ENCODE assay signal across 22 cellular contexts in the genomic region with DNA sequence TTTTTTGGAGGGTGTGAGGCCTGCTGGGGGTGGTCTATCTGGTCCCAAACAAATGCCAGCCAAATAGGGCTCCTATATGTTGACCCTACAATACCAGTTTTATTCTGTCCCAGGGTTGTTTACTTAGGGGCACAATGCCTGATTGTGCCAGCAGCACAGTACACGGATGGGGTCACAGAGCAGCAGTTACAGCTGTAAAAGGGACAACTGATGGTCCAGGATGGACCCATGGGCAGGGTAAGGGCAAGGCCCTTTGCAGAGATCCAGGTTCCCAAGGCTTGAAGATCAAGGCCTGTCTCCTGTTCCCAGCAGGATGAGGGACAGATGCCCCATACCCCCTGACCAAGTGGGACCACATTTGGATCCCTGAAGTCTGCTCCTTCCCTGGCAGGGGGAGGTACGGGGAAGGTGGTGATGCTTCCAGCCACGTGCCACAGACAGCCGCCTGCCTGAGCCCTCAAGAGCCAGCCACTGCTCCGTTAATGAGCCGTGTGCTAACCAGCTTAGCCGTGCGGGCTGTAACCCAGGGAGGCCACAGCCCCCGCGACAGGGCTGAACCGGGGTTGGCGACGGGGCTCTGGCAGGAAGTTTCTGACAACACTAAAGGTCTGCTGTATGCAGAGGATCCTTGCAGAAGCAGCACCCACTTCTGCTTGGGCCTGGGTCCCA. TPM values are rescaled to one million over a fixed set of nuclear protein-coding genes. Genes with fewer than 3 reads are reported as not detected.
DNase-seq lines count a peak whose midpoint lies in the region; ATAC-seq and TF ChIP-seq lines count a peak whose summit lies in the region.
"Had no signal": no experiment of that assay in that cellular context is flagged by ENCODE, and none has a peak within 500 bp of the region (broad histone marks: within the 10 kb centered on the region; RNA-seq: fewer than 3 reads in every experiment).

No MANE protein-coding gene starts in this region.

- DNase-seq in NCI-H2227 (lab: John Stamatoyannopoulos, UW; ENCODE audit: unreplicated experiment) (peak; percentile 24), NCI-H2227 treated with DMSO at 0.1 percent for 48 hours (lab: John Stamatoyannopoulos, UW) (no peak), NCI-H446 (lab: John Stamatoyannopoulos, UW) (peak; percentile 31 to 69), posterior vena cava (ENCODE audit: low spot score) (peak; percentile 66), gastrocnemius medialis (no peak)
- DNase-seq: activated CD4-positive, alpha-beta memory T cell treated with anti-CD3 and anti-CD28 coated beads, Interleukin-2, amount 10 ng/mL, durations not matched to agents 7 days and 5 days; CD4-positive, CD25-positive, alpha-beta regulatory T cell; effector memory CD8-positive, alpha-beta T cell; kidney; mesenchymal stem cell; MG63; stimulated activated naive CD4-positive, alpha-beta T cell treated with Interleukin-2 at 50 U/mL for 16 hours; upper lobe of right lung had no signal

- no peaks in the 10 kb centered on the region for H3K27me3 ChIP-seq in gastrocnemius medialis
- H3K27me3 ChIP-seq: MG63, upper lobe of right lung had no signal

- TF ChIP-seq POLR2A in gastrocnemius medialis (IDR thresholded peaks at IDR 0.05) = no peak

- H3K4me3 Mint-ChIP-seq in brain = no peak overlapping the region
- H3K4me3 Mint-ChIP-seq: activated CD4-positive, alpha-beta memory T cell treated with anti-CD3 and anti-CD28 coated beads, Interleukin-2, amount 10 ng/mL, durations not matched to agents 7 days and 5 days; activated T-helper 1 cell treated with anti-CD3 and anti-CD28 coated beads, Interleukin-12 subunit alpha, Interleukin-12 subunit beta, Interleukin-2, Interleukin-4 antibody, amounts not matched to agents 30 ng/mL and 10 ng/mL and 1 ng/mL, durations not matched to agents 14 hours and 24 hours and 36 hours; CD4-positive, CD25-positive, alpha-beta regulatory T cell; central memory CD8-positive, alpha-beta T cell; effector memory CD8-positive, alpha-beta T cell; nephron had no signal

- no peak overlapping the region for H3K4me3 ChIP-seq in gastrocnemius medialis
- H3K4me3 ChIP-seq: A549, MG63, upper lobe of right lung had no signal

- intact Hi-C loops in posterior vena cava (cut with DNase I) (no loop called here), gastrocnemius medialis (cut with DNase I; ENCODE audit: low total_unique reads) (no loop called here)

- H3K4me1 Mint-ChIP-seq in brain = peaks cover 56% of the 10 kb centered on the region
- H3K4me1 Mint-ChIP-seq: activated CD4-positive, alpha-beta memory T cell treated with anti-CD3 and anti-CD28 coated beads, Interleukin-2, amount 10 ng/mL, durations not matched to agents 7 days and 5 days; central memory CD8-positive, alpha-beta T cell had no signal

- no peaks in the 10 kb centered on the region for H3K9me3 Mint-ChIP-seq in brain
- H3K9me3 Mint-ChIP-seq: activated CD4-positive, alpha-beta memory T cell treated with anti-CD3 and anti-CD28 coated beads, Interleukin-2, amount 10 ng/mL, durations not matched to agents 7 days and 5 days; activated T-helper 1 cell treated with anti-CD3 and anti-CD28 coated beads, Interleukin-12 subunit alpha, Interleukin-12 subunit beta, Interleukin-2, Interleukin-4 antibody, amounts not matched to agents 30 ng/mL and 10 ng/mL and 1 ng/mL, durations not matched to agents 14 hours and 24 hours and 36 hours; CD4-positive, CD25-positive, alpha-beta regulatory T cell; central memory CD8-positive, alpha-beta T cell; effector memory CD8-positive, alpha-beta T cell; nephron had no signal

- H3K4me1 ChIP-seq in gastrocnemius medialis = no peaks in the 10 kb centered on the region
- H3K4me1 ChIP-seq: upper lobe of right lung had no signal

- H3K36me3 ChIP-seq in gastrocnemius medialis = no peaks in the 10 kb centered on the region
- H3K36me3 ChIP-seq: MG63, upper lobe of right lung had no signal

- peaks cover 5% of the 10 kb centered on the region for H3K27me3 Mint-ChIP-seq in brain
- H3K27me3 Mint-ChIP-seq: activated CD4-positive, alpha-beta memory T cell treated with anti-CD3 and anti-CD28 coated beads, Interleukin-2, amount 10 ng/mL, durations not matched to agents 7 days and 5 days had no signal

- H3K27ac Mint-ChIP-seq in brain = peak overlapping the region; percentile 63 to 92 (median 67)
- H3K27ac Mint-ChIP-seq: activated CD4-positive, alpha-beta memory T cell treated with anti-CD3 and anti-CD28 coated beads, Interleukin-2, amount 10 ng/mL, durations not matched to agents 7 days and 5 days; activated T-helper 1 cell treated with anti-CD3 and anti-CD28 coated beads, Interleukin-12 subunit alpha, Interleukin-12 subunit beta, Interleukin-2, Interleukin-4 antibody, amounts not matched to agents 30 ng/mL and 10 ng/mL and 1 ng/mL, durations not matched to agents 14 hours and 24 hours and 36 hours; effector memory CD8-positive, alpha-beta T cell; nephron had no signal

- H3K9me3 ChIP-seq in gastrocnemius medialis = no peaks in the 10 kb centered on the region
- H3K9me3 ChIP-seq: A549, MG63, upper lobe of right lung had no signal

- ATAC-seq in HG02885 (IDR thresholded peaks at IDR 0.05; ENCODE audit: poor library complexity, unreplicated experiment) = no peak
- ATAC-seq in gastrocnemius medialis = no peak
- no peak for ATAC-seq in HG03175 (IDR thresholded peaks at IDR 0.05; ENCODE audit: unreplicated experiment)
- ATAC-seq: A549; effector memory CD8-positive, alpha-beta T cell; Panc1; upper lobe of right lung had no signal

- no peak for TF ChIP-seq CTCF in brain (conservative IDR thresholded peaks at IDR 0.05)
- TF ChIP-seq CTCF in gastrocnemius medialis (IDR thresholded peaks at IDR 0.05 in 4 of 5, conservative IDR thresholded peaks at IDR 0.05 in 1 of 5) = no peak

- H3K27ac ChIP-seq in gastrocnemius medialis = no peak overlapping the region
- H3K27ac ChIP-seq: A549, upper lobe of right lung, VCaP had no signal

- in situ Hi-C loops in gastrocnemius medialis (cut with MboI; ENCODE audit: low sequenced_read_pairs in 4 of 4) = no loop called here

- H3K36me3 Mint-ChIP-seq in brain = peaks cover 14% of the 10 kb centered on the region
- H3K36me3 Mint-ChIP-seq: CD4-positive, CD25-positive, alpha-beta regulatory T cell had no signal

RNA-seq across cellular contexts. Expression of a gene that starts 18.2 kb away (rescaled TPM):
- polyA plus RNA-seq in brain (ENCODE audit: insufficient read depth, low read depth, low replicate concordance) = 26.0 TPM
- total RNA-seq in posterior vena cava = 10 to 100 TPM in 1 of 2 donors, 1 to 10 TPM in 1; 7.8 to 12.2 TPM
- total RNA-seq in gastrocnemius medialis = under 1 TPM in 3 of 4 donors, not detected in 1; 0.16 to 0.63 (median 0.29) TPM

RNA-seq across cellular contexts. Expression of a gene that starts 21.7 kb away (rescaled TPM):
- 18.4 TPM for polyA plus RNA-seq in brain (ENCODE audit: insufficient read depth, low read depth, low replicate concordance)
- 1 to 10 TPM; 2.5 to 4.1 TPM for total RNA-seq in posterior vena cava
- 1 to 10 TPM in 2 of 4 donors, under 1 TPM in 2; 0.73 to 2.9 (median 1.2) TPM for total RNA-seq in gastrocnemius medialis

RNA-seq across cellular contexts. Expression of a gene that starts 34.1 kb away (rescaled TPM):
- polyA plus RNA-seq in brain (ENCODE audit: insufficient read depth, low read depth, low replicate concordance) = 91.9 TPM
- 10 to 100 TPM; 39.0 to 45.7 TPM for total RNA-seq in posterior vena cava
- total RNA-seq in gastrocnemius medialis = 10 to 100 TPM; 63.5 to 97.8 (median 72.1) TPM

RNA-seq across cellular contexts. Expression of a gene that starts 38.3 kb away (rescaled TPM):
- polyA plus RNA-seq in brain (ENCODE audit: insufficient read depth, low read depth, low replicate concordance) = 273 TPM
- total RNA-seq in posterior vena cava (10 to 100 TPM; 69.4 to 77.4 TPM), gastrocnemius medialis (100 to 1,000 TPM; 156 to 242 (median 195) TPM)

RNA-seq across cellular contexts. Expression of a gene that starts 43.3 kb away (rescaled TPM):
- polyA plus RNA-seq in brain (ENCODE audit: insufficient read depth, low read depth, low replicate concordance) = 27.6 TPM
- 10 to 100 TPM; 13.5 to 14.5 TPM for total RNA-seq in posterior vena cava
- 10 to 100 TPM; 53.1 to 68.3 (median 55.3) TPM for total RNA-seq in gastrocnemius medialis

Comparison
In these comparisons a context has a peak if more than half of its experiments do, and no peak if none do; other contexts are left out.
1. DNase-seq: peak in NCI-H2227 (single experiment), NCI-H446 (2 of 2) and posterior vena cava (single experiment); none in NCI-H2227 treated with DMSO at 0.1 percent for 48 hours (single experiment) and gastrocnemius medialis (0 of 2).
2. RNA of a gene that starts 18.2 kb away (total RNA-seq): 7.8 to 12.2 TPM in posterior vena cava; 0.16 to 0.63 TPM in gastrocnemius medialis; every median in the first group is over 4 times any median in the second.